1 cellular context compared by ENCODE assay signal in the genomic region with DNA sequence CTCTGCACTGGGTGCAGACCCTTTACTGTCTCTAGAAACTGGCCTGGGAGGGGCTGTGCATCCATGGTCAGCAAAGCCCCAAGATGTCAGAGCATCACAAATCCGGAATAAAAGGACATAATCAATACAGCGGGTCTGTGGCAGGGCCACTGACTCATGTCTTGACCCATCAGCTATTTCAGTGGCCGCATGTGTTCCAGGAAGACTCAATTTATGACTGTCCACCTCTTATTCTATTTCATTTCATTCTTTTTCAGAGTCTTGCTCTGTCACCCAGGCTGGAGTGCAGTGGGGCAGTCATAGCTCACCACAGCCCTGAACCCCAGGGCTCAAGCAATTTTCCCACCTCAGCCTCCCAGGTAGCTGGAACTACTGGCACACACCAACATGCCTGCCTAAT.
TF ChIP-seq lines count a peak whose summit lies in the region.

No MANE protein-coding gene starts in this region.

TF ChIP-seq in HepG2, 621 proteins besides CTCF, POLR2A, EP300 and RAD21:
- TF ChIP-seq, protein P1, sequence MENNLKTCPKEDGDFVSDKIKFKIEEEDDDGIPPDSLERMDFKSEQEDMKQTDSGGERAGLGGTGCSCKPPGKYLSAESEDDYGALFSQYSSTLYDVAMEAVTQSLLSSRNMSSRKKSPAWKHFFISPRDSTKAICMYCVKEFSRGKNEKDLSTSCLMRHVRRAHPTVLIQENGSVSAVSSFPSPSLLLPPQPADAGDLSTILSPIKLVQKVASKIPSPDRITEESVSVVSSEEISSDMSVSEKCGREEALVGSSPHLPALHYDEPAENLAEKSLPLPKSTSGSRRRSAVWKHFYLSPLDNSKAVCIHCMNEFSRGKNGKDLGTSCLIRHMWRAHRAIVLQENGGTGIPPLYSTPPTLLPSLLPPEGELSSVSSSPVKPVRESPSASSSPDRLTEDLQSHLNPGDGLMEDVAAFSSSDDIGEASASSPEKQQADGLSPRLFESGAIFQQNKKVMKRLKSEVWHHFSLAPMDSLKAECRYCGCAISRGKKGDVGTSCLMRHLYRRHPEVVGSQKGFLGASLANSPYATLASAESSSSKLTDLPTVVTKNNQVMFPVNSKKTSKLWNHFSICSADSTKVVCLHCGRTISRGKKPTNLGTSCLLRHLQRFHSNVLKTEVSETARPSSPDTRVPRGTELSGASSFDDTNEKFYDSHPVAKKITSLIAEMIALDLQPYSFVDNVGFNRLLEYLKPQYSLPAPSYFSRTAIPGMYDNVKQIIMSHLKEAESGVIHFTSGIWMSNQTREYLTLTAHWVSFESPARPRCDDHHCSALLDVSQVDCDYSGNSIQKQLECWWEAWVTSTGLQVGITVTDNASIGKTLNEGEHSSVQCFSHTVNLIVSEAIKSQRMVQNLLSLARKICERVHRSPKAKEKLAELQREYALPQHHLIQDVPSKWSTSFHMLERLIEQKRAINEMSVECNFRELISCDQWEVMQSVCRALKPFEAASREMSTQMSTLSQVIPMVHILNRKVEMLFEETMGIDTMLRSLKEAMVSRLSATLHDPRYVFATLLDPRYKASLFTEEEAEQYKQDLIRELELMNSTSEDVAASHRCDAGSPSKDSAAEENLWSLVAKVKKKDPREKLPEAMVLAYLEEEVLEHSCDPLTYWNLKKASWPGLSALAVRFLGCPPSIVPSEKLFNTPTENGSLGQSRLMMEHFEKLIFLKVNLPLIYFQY (CRISPR knock-in tag; IDR thresholded peaks at IDR 0.05; ENCODE audit: borderline replicate concordance) = no peak
